Comparison of ENCODE assay signal across 1 cellular context in genomic region chr18:50458366-50458765, GRCh38.
TF ChIP-seq lines count a peak whose summit lies in the region.

No MANE protein-coding gene starts in this region.

TF ChIP-seq in K562, 482 proteins besides CTCF, POLR2A, EP300 and RAD21 (continued from another document):
- TF ChIP-seq, protein P1, sequence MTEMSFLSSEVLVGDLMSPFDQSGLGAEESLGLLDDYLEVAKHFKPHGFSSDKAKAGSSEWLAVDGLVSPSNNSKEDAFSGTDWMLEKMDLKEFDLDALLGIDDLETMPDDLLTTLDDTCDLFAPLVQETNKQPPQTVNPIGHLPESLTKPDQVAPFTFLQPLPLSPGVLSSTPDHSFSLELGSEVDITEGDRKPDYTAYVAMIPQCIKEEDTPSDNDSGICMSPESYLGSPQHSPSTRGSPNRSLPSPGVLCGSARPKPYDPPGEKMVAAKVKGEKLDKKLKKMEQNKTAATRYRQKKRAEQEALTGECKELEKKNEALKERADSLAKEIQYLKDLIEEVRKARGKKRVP (CRISPR knock-in tag; IDR thresholded peaks at IDR 0.05) = peak; percentile 83
- TF ChIP-seq TRIM24 (IDR thresholded peaks at IDR 0.05) = peak; percentile 68 to 75; a peak in 2 of 4 replicates
- no peak for TF ChIP-seq GTF2F1 (IDR thresholded peaks at IDR 0.05; ENCODE audit: low read depth, low read length)
- TF ChIP-seq CEBPG (CRISPR knock-in tag; IDR thresholded peaks at IDR 0.05) = peak; percentile 79
- TF ChIP-seq CEBPG (tag; conservative IDR thresholded peaks at IDR 0.05 in 1 of 2, IDR thresholded peaks at IDR 0.05 in 1 of 2) = peak; percentile 48 to 92
- peak; percentile 48; the same call in 1 of the 2 replicates for TF ChIP-seq ARID1B (IDR thresholded peaks at IDR 0.05)
- TF ChIP-seq ZNF589 (CRISPR knock-in tag; IDR thresholded peaks at IDR 0.05; ENCODE audit: low read depth) = 0 out of 2 replicates have a peak, but pooled peaks have one; percentile 27
- TF ChIP-seq ETV1 (tag; conservative IDR thresholded peaks at IDR 0.05; ENCODE audit: low read depth) = 0 out of 2 replicates have a peak, but pooled peaks have one; percentile 10
- TF ChIP-seq CXXC5 (CRISPR knock-in tag; IDR thresholded peaks at IDR 0.05) = peak; percentile 32; the same call in 1 of the 2 replicates
- TF ChIP-seq ZNF143 (CRISPR knock-in tag; IDR thresholded peaks at IDR 0.05) = no peak
- TF ChIP-seq ZEB2 (IDR thresholded peaks at IDR 0.05) = 0 out of 2 replicates have a peak, but pooled peaks have one; percentile 22
- peak; percentile 82 for TF ChIP-seq SMAD4 (CRISPR knock-in tag; conservative IDR thresholded peaks at IDR 0.05)
- no peak for TF ChIP-seq ESRRA (IDR thresholded peaks at IDR 0.05; ENCODE audit: borderline replicate concordance, low read depth)
- no peak for TF ChIP-seq OTX1 (CRISPR knock-in tag; IDR thresholded peaks at IDR 0.05)
- TF ChIP-seq ZNF316 (IDR thresholded peaks at IDR 0.05) = no peak
- TF ChIP-seq, protein P2, sequence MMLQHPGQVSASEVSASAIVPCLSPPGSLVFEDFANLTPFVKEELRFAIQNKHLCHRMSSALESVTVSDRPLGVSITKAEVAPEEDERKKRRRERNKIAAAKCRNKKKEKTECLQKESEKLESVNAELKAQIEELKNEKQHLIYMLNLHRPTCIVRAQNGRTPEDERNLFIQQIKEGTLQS (IDR thresholded peaks at IDR 0.05) = peak; percentile 47; the same call in 1 of the 2 replicates
- TF ChIP-seq, protein P2 (CRISPR knock-in tag; conservative IDR thresholded peaks at IDR 0.05) = no peak
- TF ChIP-seq, protein P3, sequence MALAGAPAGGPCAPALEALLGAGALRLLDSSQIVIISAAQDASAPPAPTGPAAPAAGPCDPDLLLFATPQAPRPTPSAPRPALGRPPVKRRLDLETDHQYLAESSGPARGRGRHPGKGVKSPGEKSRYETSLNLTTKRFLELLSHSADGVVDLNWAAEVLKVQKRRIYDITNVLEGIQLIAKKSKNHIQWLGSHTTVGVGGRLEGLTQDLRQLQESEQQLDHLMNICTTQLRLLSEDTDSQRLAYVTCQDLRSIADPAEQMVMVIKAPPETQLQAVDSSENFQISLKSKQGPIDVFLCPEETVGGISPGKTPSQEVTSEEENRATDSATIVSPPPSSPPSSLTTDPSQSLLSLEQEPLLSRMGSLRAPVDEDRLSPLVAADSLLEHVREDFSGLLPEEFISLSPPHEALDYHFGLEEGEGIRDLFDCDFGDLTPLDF (CRISPR knock-in tag; IDR thresholded peaks at IDR 0.05) = no peak
- TF ChIP-seq CTBP1 (IDR thresholded peaks at IDR 0.05; ENCODE audit: borderline replicate concordance) = peak; percentile 51; the same call in 1 of the 2 replicates
